Comparison of ENCODE assay signal across 33 cellular contexts in genomic region chr12:118020036-118020435, GRCh38. TPM values are rescaled to one million over a fixed set of nuclear protein-coding genes. Genes with fewer than 3 reads are reported as not detected.
"Had no signal": no experiment of that assay in that cellular context is flagged by ENCODE, and none has a peak within 500 bp of the region (broad histone marks: within the 10 kb centered on the region; RNA-seq: fewer than 3 reads in every experiment).

No MANE protein-coding gene starts in this region.

- H3K27me3 Mint-ChIP-seq: activated CD4-positive, alpha-beta T cell treated with anti-CD3 and anti-CD28 coated beads for 36 hours; activated CD4-positive, alpha-beta T cell treated with anti-CD3 and anti-CD28 coated beads, Interleukin-2, amount 10 ng/mL, durations not matched to agents 24 days and 14 days; activated CD8-positive, alpha-beta memory T cell treated with anti-CD3 and anti-CD28 coated beads, Interleukin-2, amount 10 ng/mL, durations not matched to agents 7 days and 5 days; activated naive CD8-positive, alpha-beta T cell; central memory CD8-positive, alpha-beta T cell; effector memory CD8-positive, alpha-beta T cell had no signal

- H3K4me3 Mint-ChIP-seq: activated CD4-positive, alpha-beta memory T cell treated with anti-CD3 and anti-CD28 coated beads for 36 hours; activated CD4-positive, alpha-beta T cell treated with anti-CD3 and anti-CD28 coated beads for 36 hours; activated CD4-positive, alpha-beta T cell treated with anti-CD3 and anti-CD28 coated beads, Interleukin-2, amount 10 ng/mL, durations not matched to agents 24 days and 14 days; activated CD8-positive, alpha-beta memory T cell treated with anti-CD3 and anti-CD28 coated beads, Interleukin-2, amount 10 ng/mL, durations not matched to agents 7 days and 5 days; activated CD8-positive, alpha-beta T cell treated with anti-CD3 and anti-CD28 coated beads, Interleukin-2, amount 10 ng/mL, durations not matched to agents 7 days and 5 days; activated naive CD8-positive, alpha-beta T cell; central memory CD8-positive, alpha-beta T cell; effector memory CD8-positive, alpha-beta T cell had no signal

- DNase-seq: activated CD4-positive, alpha-beta memory T cell treated with anti-CD3 and anti-CD28 coated beads for 36 hours; activated CD4-positive, alpha-beta T cell treated with anti-CD3 and anti-CD28 coated beads for 36 hours; activated CD4-positive, alpha-beta T cell treated with anti-CD3 and anti-CD28 coated beads, Interleukin-2, amount 10 ng/mL, durations not matched to agents 24 days and 14 days; activated CD4-positive, CD25-positive, alpha-beta regulatory T cell; activated CD4-positive, CD25-positive, alpha-beta regulatory T cell treated with anti-CD3 and anti-CD28 coated beads, Interleukin-2, amount 50 U/mL, for 72 hours; activated CD8-positive, alpha-beta memory T cell treated with anti-CD3 and anti-CD28 coated beads, Interleukin-2, amount 10 ng/mL, durations not matched to agents 7 days and 5 days; activated CD8-positive, alpha-beta memory T cell treated with anti-CD3 and anti-CD28 coated beads, Interleukin-2, amount 50 U/mL, for 4 hours; activated CD8-positive, alpha-beta T cell treated with anti-CD3 and anti-CD28 coated beads, Interleukin-2, amount 10 ng/mL, durations not matched to agents 7 days and 5 days; activated effector memory CD4-positive, alpha-beta T cell treated with Interleukin-2 at 50 U/mL for 16 hours; activated gamma-delta T cell treated with Interleukin-2 at 50 U/mL for 16 hours; activated naive CD4-positive, alpha-beta T cell treated with anti-CD3 and anti-CD28 coated beads, Interleukin-2, amount 50 U/mL, for 16 hours; activated naive CD4-positive, alpha-beta T cell treated with Interleukin-2 at 50 U/mL for 16 hours; activated T-cell treated with anti-CD3 and anti-CD28 coated beads, Interleukin-2, amount 50 U/mL, for 1 hour; activated T-cell treated with anti-CD3 and anti-CD28 coated beads, Interleukin-2, amount 50 U/mL, for 48 hours; amniotic stem cell; anterior cingulate cortex; brain microvascular endothelial cell; cortex of kidney; dermis blood vessel endothelial cell; effector CD4-positive, alpha-beta T cell; effector memory CD8-positive, alpha-beta T cell; esophagus squamous epithelium; foreskin melanocyte; heart right ventricle; T-helper 1 cell; T-helper 2 cell had no signal

- H3K27ac ChIP-seq: brain microvascular endothelial cell, esophagus squamous epithelium, gastroesophageal sphincter, heart right ventricle had no signal

- H3K9me3 Mint-ChIP-seq: activated CD4-positive, alpha-beta memory T cell treated with anti-CD3 and anti-CD28 coated beads for 36 hours; activated CD4-positive, alpha-beta T cell treated with anti-CD3 and anti-CD28 coated beads, Interleukin-2, amount 10 ng/mL, durations not matched to agents 24 days and 14 days; central memory CD8-positive, alpha-beta T cell; effector memory CD8-positive, alpha-beta T cell had no signal

- H3K27me3 ChIP-seq: brain microvascular endothelial cell, esophagus squamous epithelium, gastroesophageal sphincter, heart right ventricle had no signal

- H3K27ac Mint-ChIP-seq: activated CD4-positive, alpha-beta memory T cell treated with anti-CD3 and anti-CD28 coated beads for 36 hours; activated CD4-positive, alpha-beta T cell treated with anti-CD3 and anti-CD28 coated beads for 36 hours; activated CD8-positive, alpha-beta memory T cell treated with anti-CD3 and anti-CD28 coated beads, Interleukin-2, amount 10 ng/mL, durations not matched to agents 7 days and 5 days; activated CD8-positive, alpha-beta T cell treated with anti-CD3 and anti-CD28 coated beads, Interleukin-2, amount 10 ng/mL, durations not matched to agents 7 days and 5 days; activated naive CD8-positive, alpha-beta T cell; effector memory CD8-positive, alpha-beta T cell had no signal

- H3K4me3 ChIP-seq: esophagus squamous epithelium, gastroesophageal sphincter, heart right ventricle had no signal

- ATAC-seq: activated CD4-positive, alpha-beta T cell treated with anti-CD3 and anti-CD28 coated beads for 36 hours; activated CD8-positive, alpha-beta memory T cell treated with anti-CD3 and anti-CD28 coated beads, Interleukin-2, amount 10 ng/mL, durations not matched to agents 7 days and 5 days; activated CD8-positive, alpha-beta T cell treated with anti-CD3 and anti-CD28 coated beads, Interleukin-2, amount 10 ng/mL, durations not matched to agents 7 days and 5 days; effector memory CD8-positive, alpha-beta T cell; gastroesophageal sphincter; heart right ventricle had no signal

- H3K9me3 ChIP-seq: esophagus squamous epithelium, gastroesophageal sphincter, heart right ventricle had no signal

RNA-seq across cellular contexts. Expression of gene KSR2, which starts 51.2 kb away (rescaled TPM):
- total RNA-seq: activated CD8-positive, alpha-beta memory T cell treated with anti-CD3 and anti-CD28 coated beads, Interleukin-2, amount 10 ng/mL, durations not matched to agents 7 days and 5 days; activated CD8-positive, alpha-beta T cell treated with anti-CD3 and anti-CD28 coated beads, Interleukin-2, amount 10 ng/mL, durations not matched to agents 7 days and 5 days; bronchial epithelial cell; cardiac septum; fibroblast of lung; fibroblast of villous mesenchyme had no signal
- polyA plus RNA-seq: fibroblast of lung, heart right ventricle had no signal
